Comparison of ENCODE assay signal across 8 cellular contexts in the genomic region with DNA sequence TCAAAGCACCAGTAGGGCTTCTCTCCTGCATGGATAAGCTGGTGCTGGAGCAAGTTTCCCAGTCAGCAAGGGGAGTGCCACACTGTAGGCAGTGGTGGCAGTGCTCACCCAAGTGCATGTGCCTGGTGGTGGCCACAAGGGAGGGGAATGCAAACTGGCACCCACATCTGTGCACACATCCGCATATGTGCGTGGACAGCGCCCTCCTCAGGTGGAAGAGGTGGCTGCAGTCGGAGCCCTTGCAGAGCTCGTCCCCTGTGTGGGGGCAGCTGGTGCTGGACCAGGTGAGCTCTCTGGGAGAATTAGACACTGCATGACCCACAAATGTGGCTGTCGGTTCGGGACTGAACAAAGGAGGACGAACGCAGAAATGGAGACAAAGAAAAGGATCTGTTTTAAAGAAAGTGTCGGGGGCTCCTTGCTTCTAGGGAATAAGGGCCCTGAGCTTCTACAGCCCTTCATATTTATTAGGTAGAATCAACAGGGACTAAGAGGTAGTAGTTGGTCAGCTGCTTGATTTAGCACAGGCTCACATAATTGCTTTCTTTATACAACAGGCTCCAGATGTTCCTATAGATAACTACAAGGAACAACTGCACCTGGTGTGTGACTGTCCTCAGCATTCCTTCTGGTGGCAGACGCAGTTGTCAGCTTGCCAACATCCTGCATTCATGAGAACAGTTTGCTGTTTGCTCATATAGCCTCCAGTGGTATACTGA. TPM values are rescaled to one million over a fixed set of nuclear protein-coding genes. Genes with fewer than 3 reads are reported as not detected.
DNase-seq lines count a peak whose midpoint lies in the region; ATAC-seq, FAIRE-seq and TF ChIP-seq lines count a peak whose summit lies in the region.

No MANE protein-coding gene starts in this region.

- H3K4me1 ChIP-seq in K562 (replicated peaks in 1 of 2; ENCODE audit: control insufficient read depth in 2 of 2, insufficient read depth in 2 of 2, low read length in 2 of 2): peaks cover 2 to 8% of the 10 kb centered on the region in 2 experiments; a peak in 4 of 5 replicates

- no peak for TF ChIP-seq EP300 in K562 (IDR thresholded peaks at IDR 0.05; ENCODE audit: low read length)

- H3K36me3 Mint-ChIP-seq in Calu3 (ENCODE audit: insufficient read depth, unreplicated experiment) (peaks cover 9% of the 10 kb centered on the region), memory B cell (no peaks in the 10 kb centered on the region)
- no peaks in the 10 kb centered on the region for H3K36me3 Mint-ChIP-seq in stimulated activated naive B cell treated with anti-CD40 and anti-IgM and Interleukin-4, amounts not matched to agents 10 μg/mL and 1 μg/mL and 100 μg/mL, for 72 hours

- H3K4me2 ChIP-seq in K562 (ENCODE audit: insufficient read depth, low read length): no peak overlapping the region

- H3K9me3 Mint-ChIP-seq in Calu3 (ENCODE audit: low read depth, unreplicated experiment) (peaks cover 2% of the 10 kb centered on the region), memory B cell (no peaks in the 10 kb centered on the region)
- no peaks in the 10 kb centered on the region for H3K9me3 Mint-ChIP-seq in stimulated activated naive B cell treated with anti-CD40 and anti-IgM and Interleukin-4, amounts not matched to agents 10 μg/mL and 1 μg/mL and 100 μg/mL, for 72 hours

- H3K4me3 Mint-ChIP-seq in Calu3 (ENCODE audit: low read depth, unreplicated experiment): no peak overlapping the region
- H3K4me3 Mint-ChIP-seq in memory B cell: no peak overlapping the region
- no peak overlapping the region for H3K4me3 Mint-ChIP-seq in stimulated activated naive B cell treated with anti-CD40 and anti-IgM and Interleukin-4, amounts not matched to agents 10 μg/mL and 1 μg/mL and 100 μg/mL, for 72 hours

- BruUV-seq in Calu3 (replicated peaks; lab: Mats Ljungman, UMichigan): no TSS peak
- BruUV-seq in K562 (replicated peaks; lab: Mats Ljungman, UMichigan): no TSS peak

- POLR2A ChIA-PET in K562 (lab: Yijun Ruan, JAX): interaction anchor here (0.6 to 1.3 kb wide), 8 partner anchors 12 to 539 kb away, joined by 3 to 4 read pairs (median 3); a partner anchor contains a TSS

- peak; percentile 16 to 50; a peak in 2 of 4 replicates for TF ChIP-seq RAD21 in K562 (CRISPR knock-in tag; conservative IDR thresholded peaks at IDR 0.05 in 1 of 2, IDR thresholded peaks at IDR 0.05 in 1 of 2)

- DNase-seq in Calu3 (peak; percentile 80), Kasumi-1 (lab: John Stamatoyannopoulos, UW) (peak; percentile 42 to 44), T-helper 9 cell (peak; percentile 67), K562 (ENCODE audit: extremely low read depth in 1 of 4, low spot score in 3 of 4) (peak; percentile 18 to 48 (median 33)), memory B cell (ENCODE audit: low spot score in 2 of 2) (peak; percentile 56 to 66)
- peak; percentile 51 for DNase-seq in stimulated activated naive B cell treated with anti-CD40 and anti-IgM and Interleukin-4, amounts not matched to agents 10 μg/mL and 1 μg/mL and 100 μg/mL, for 72 hours

- CTCF ChIA-PET in Calu3 (lab: Charles Lee): interaction anchor here (0.5 to 2.0 kb wide), 10 partner anchors 17 to 270 kb away, joined by 3 to 22 read pairs (median 6); a partner anchor contains a TSS
- CTCF ChIA-PET in K562 (lab: Yijun Ruan, JAX; ENCODE audit: low intra/inter-chr PET ratio): no interaction called here

- H3K9me3 ChIP-seq in K562 (replicated peaks; ENCODE audit: control insufficient read depth, insufficient read depth, low read depth, low read length): peaks cover 9% of the 10 kb centered on the region

- in situ Hi-C loops in K562 (cut with MboI): no loop called here

- FAIRE-seq in K562 (lab: Jason Lieb, UNC): no peak

- no peaks in the 10 kb centered on the region for H3K9me1 ChIP-seq in K562 (ENCODE audit: control insufficient read depth, insufficient read depth, low read length)

- no peak overlapping the region for H3K9ac ChIP-seq in K562 (ENCODE audit: insufficient read depth in 1 of 2, low read depth in 2 of 2, low read length in 2 of 2)

- no peak for TF ChIP-seq POLR2A in K562 (conservative IDR thresholded peaks at IDR 0.05)

- no peaks in the 10 kb centered on the region for H3K36me3 ChIP-seq in K562 (ENCODE audit: control insufficient read depth, insufficient read depth, low read length)

- intact Hi-C loops in Calu3 (cut with micrococcal nuclease; ENCODE audit: unreplicated experiment): no loop called here
- intact Hi-C loops in K562 (cut with micrococcal nuclease): no loop called here

- no peak overlapping the region for H3K27ac Mint-ChIP-seq in Calu3 (ENCODE audit: unreplicated experiment)
- H3K27ac Mint-ChIP-seq in memory B cell: no peak overlapping the region
- H3K27ac Mint-ChIP-seq in stimulated activated naive B cell treated with anti-CD40 and anti-IgM and Interleukin-4, amounts not matched to agents 10 μg/mL and 1 μg/mL and 100 μg/mL, for 72 hours: no peak overlapping the region

- TF ChIP-seq CTCF in Calu3 (IDR thresholded peaks at IDR 0.05; ENCODE audit: unreplicated experiment) (peak; percentile 81), K562 (IDR thresholded peaks at IDR 0.05 in 2 of 3, conservative IDR thresholded peaks at IDR 0.05 in 1 of 3; ENCODE audit: insufficient read depth in 2 of 3, low read depth in 1 of 3, low read length in 3 of 3) (peak; percentile 56 to 75 (median 66))

- H3K27ac ChIP-seq in K562 (ENCODE audit: extremely low read depth, low read depth, low read length): no peak overlapping the region

- ATAC-seq in K562: peak; percentile 79
- peak; percentile 79 for ATAC-seq in memory B cell (ENCODE audit: low read depth)
- peak; percentile 74 to 80 for ATAC-seq in stimulated activated naive B cell treated with anti-CD40 and anti-IgM and Interleukin-4, amounts not matched to agents 10 μg/mL and 1 μg/mL and 100 μg/mL, for 72 hours (replicated peaks)
- ATAC-seq in HG03469 (IDR thresholded peaks at IDR 0.05; ENCODE audit: unreplicated experiment): no peak
- ATAC-seq in HG03342 (IDR thresholded peaks at IDR 0.05; ENCODE audit: unreplicated experiment): no peak

- no peaks in the 10 kb centered on the region for H4K20me1 ChIP-seq in K562 (replicated peaks; ENCODE audit: control insufficient read depth, insufficient read depth, low read length)

- H3K27me3 Mint-ChIP-seq in Calu3 (ENCODE audit: unreplicated experiment): peaks cover 6% of the 10 kb centered on the region
- no peaks in the 10 kb centered on the region for H3K27me3 Mint-ChIP-seq in memory B cell
- H3K27me3 Mint-ChIP-seq in stimulated activated naive B cell treated with anti-CD40 and anti-IgM and Interleukin-4, amounts not matched to agents 10 μg/mL and 1 μg/mL and 100 μg/mL, for 72 hours: no peaks in the 10 kb centered on the region

- no peaks in the 10 kb centered on the region for H3K79me2 ChIP-seq in K562 (ENCODE audit: control insufficient read depth, insufficient read depth, low read length)

- peaks cover 14% of the 10 kb centered on the region for H3K4me1 Mint-ChIP-seq in Calu3 (ENCODE audit: low read depth, unreplicated experiment)
- H3K4me1 Mint-ChIP-seq in memory B cell: peaks cover 6% of the 10 kb centered on the region
- H3K4me1 Mint-ChIP-seq in stimulated activated naive B cell treated with anti-CD40 and anti-IgM and Interleukin-4, amounts not matched to agents 10 μg/mL and 1 μg/mL and 100 μg/mL, for 72 hours: peaks cover 6 to 14% of the 10 kb centered on the region in 2 donors

- no peak overlapping the region for H2AFZ ChIP-seq in K562 (ENCODE audit: low read depth, low read length)

- H3K4me3 ChIP-seq in K562: no peak overlapping the region

- no peaks in the 10 kb centered on the region for H3K27me3 ChIP-seq in K562 (ENCODE audit: control insufficient read depth in 2 of 2, insufficient read depth in 2 of 2, low read length in 2 of 2)

- WGBS in K562 (ENCODE audit: insufficient coverage, low coverage, missing lambda C conversion rate): 66% methylated on average over 10 of the region's 11 CpGs

RNA-seq across cellular contexts. Expression of a gene that starts 5.3 kb away (rescaled TPM):
- 10.4 and 14.1 TPM in 2 replicates for total RNA-seq in Calu3 (2022)
- total RNA-seq in K562 (2011; cell fraction: chromatin; rRNA removed; ENCODE audit: low replicate concordance): 6.2 and 13.7 TPM in 2 replicates
- 11.6 and 16.5 TPM in 2 replicates for total RNA-seq in K562 (2011; cell fraction: nucleolus; rRNA removed)
- total RNA-seq in K562 (2011; cell fraction: nucleoplasm; rRNA removed): 7.8 and 9.5 TPM in 2 replicates
- total RNA-seq in K562 (2014; rRNA removed): 11.4 and 14.6 TPM in 2 replicates
- total RNA-seq in K562 (2014; rRNA removed; fragmentation: Illumina TruSeq; extraction: Trizol): 8.4 and 8.7 TPM in 2 replicates
- total RNA-seq in K562 (2015; rRNA removed; fragmentation: Illumina TruSeq; extraction: Trizol): 12.0 and 12.1 TPM in 2 replicates
- total RNA-seq in K562 (2021): 15.4 and 16.9 TPM in 2 replicates
- 8.0 and 9.6 TPM in 2 replicates for polyA plus RNA-seq in K562 (2011; rRNA removed)
- 8.9 and 19.1 TPM in 2 replicates for polyA plus RNA-seq in K562 (2011; cell fraction: cytosol; rRNA removed)
- 8.3 and 9.8 TPM in 2 replicates for polyA plus RNA-seq in K562 (2011; cell fraction: nucleus; rRNA removed)
- polyA plus RNA-seq in K562 (2012): 7.8 and 9.0 TPM in 2 replicates
- 11.6 and 12.3 TPM in 2 replicates for polyA plus RNA-seq in K562 (2014; fragmentation: Illumina TruSeq; extraction: Trizol)
- polyA plus RNA-seq in K562 (2014; fragmentation: Nextera tagmentation; extraction: Ambion mirVana): 1 to 10 TPM; 5.4 to 5.7 TPM
- polyA plus RNA-seq in K562 (2014; rRNA removed): 10.2 and 10.8 TPM in 2 replicates
- 8.2 and 10.0 TPM in 2 replicates for polyA minus RNA-seq in K562 (2011; rRNA and poly(A)+ RNA removed)
- 11.1 TPM in 2 replicates for polyA minus RNA-seq in K562 (2011; cell fraction: cytosol; rRNA and poly(A)+ RNA removed)
- 7.8 and 8.9 TPM in 2 replicates for polyA minus RNA-seq in K562 (2011; cell fraction: nucleus; rRNA and poly(A)+ RNA removed)

RNA-seq across cellular contexts. Expression of a gene that starts 30.0 kb away (rescaled TPM):
- total RNA-seq in Calu3 (2022) (22.2 and 22.9 TPM in 2 replicates), K562 (2014; rRNA removed) (6.9 and 7.2 TPM in 2 replicates), K562 (2014; rRNA removed; fragmentation: Illumina TruSeq; extraction: Trizol) (4.6 and 4.8 TPM in 2 replicates), K562 (2015; rRNA removed; fragmentation: Illumina TruSeq; extraction: Trizol) (6.2 and 6.4 TPM in 2 replicates), K562 (2021) (9.7 and 11.6 TPM in 2 replicates)
- 39.3 and 45.4 TPM in 2 replicates for total RNA-seq in K562 (2011; cell fraction: chromatin; rRNA removed; ENCODE audit: low replicate concordance)
- total RNA-seq in K562 (2011; cell fraction: nucleolus; rRNA removed): 37.5 and 42.2 TPM in 2 replicates
- total RNA-seq in K562 (2011; cell fraction: nucleoplasm; rRNA removed): 41.3 and 53.4 TPM in 2 replicates
- polyA plus RNA-seq in K562 (2011; rRNA removed) (10.6 and 12.4 TPM in 2 replicates), K562 (2014; fragmentation: Illumina TruSeq; extraction: Trizol) (4.7 and 5.0 TPM in 2 replicates), K562 (2014; fragmentation: Nextera tagmentation; extraction: Ambion mirVana) (under 1 TPM; 0.64 to 0.70 TPM), K562 (2014; rRNA removed) (11.0 and 12.4 TPM in 2 replicates)
- 10.0 and 13.3 TPM in 2 replicates for polyA plus RNA-seq in K562 (2011; cell fraction: cytosol; rRNA removed)
- 18.3 and 22.4 TPM in 2 replicates for polyA plus RNA-seq in K562 (2011; cell fraction: nucleus; rRNA removed)
- polyA plus RNA-seq in K562 (2012): 6.7 and 11.9 TPM in 2 replicates
- polyA minus RNA-seq in K562 (2011; rRNA and poly(A)+ RNA removed): 7.4 and 8.3 TPM in 2 replicates
- polyA minus RNA-seq in K562 (2011; cell fraction: cytosol; rRNA and poly(A)+ RNA removed): 4.4 and 4.9 TPM in 2 replicates
- polyA minus RNA-seq in K562 (2011; cell fraction: nucleus; rRNA and poly(A)+ RNA removed): 13.5 and 16.0 TPM in 2 replicates

RNA-seq across cellular contexts. Expression of a gene that starts 35.2 kb away (rescaled TPM):
- 47.4 and 59.4 TPM in 2 replicates for total RNA-seq in Calu3 (2022)
- total RNA-seq in K562 (2011; cell fraction: chromatin; rRNA removed; ENCODE audit: low replicate concordance): 27.0 and 46.3 TPM in 2 replicates
- 23.7 and 30.5 TPM in 2 replicates for total RNA-seq in K562 (2011; cell fraction: nucleolus; rRNA removed)
- 29.4 and 33.8 TPM in 2 replicates for total RNA-seq in K562 (2011; cell fraction: nucleoplasm; rRNA removed)
- 15.6 and 20.2 TPM in 2 replicates for total RNA-seq in K562 (2014; rRNA removed)
- 6.5 and 6.8 TPM in 2 replicates for total RNA-seq in K562 (2014; rRNA removed; fragmentation: Illumina TruSeq; extraction: Trizol)
- 11.5 and 12.5 TPM in 2 replicates for total RNA-seq in K562 (2015; rRNA removed; fragmentation: Illumina TruSeq; extraction: Trizol)
- total RNA-seq in K562 (2021): 62.1 and 63.1 TPM in 2 replicates
- polyA plus RNA-seq in K562 (2011; rRNA removed): 10.0 and 13.0 TPM in 2 replicates
- polyA plus RNA-seq in K562 (2011; cell fraction: cytosol; rRNA removed): 6.7 and 10.3 TPM in 2 replicates
- polyA plus RNA-seq in K562 (2011; cell fraction: nucleus; rRNA removed): 58.6 and 70.0 TPM in 2 replicates
- polyA plus RNA-seq in K562 (2012): 29.3 and 46.6 TPM in 2 replicates
- 23.8 and 38.3 TPM in 2 replicates for polyA plus RNA-seq in K562 (2014; fragmentation: Illumina TruSeq; extraction: Trizol)
- 1 to 10 TPM; 2.2 to 2.3 TPM for polyA plus RNA-seq in K562 (2014; fragmentation: Nextera tagmentation; extraction: Ambion mirVana)
- polyA plus RNA-seq in K562 (2014; rRNA removed): 20.5 and 26.7 TPM in 2 replicates
- polyA minus RNA-seq in K562 (2011; rRNA and poly(A)+ RNA removed): 3.1 and 4.4 TPM in 2 replicates
- polyA minus RNA-seq in K562 (2011; cell fraction: cytosol; rRNA and poly(A)+ RNA removed): 7.0 and 17.7 TPM in 2 replicates
- 14.7 and 23.4 TPM in 2 replicates for polyA minus RNA-seq in K562 (2011; cell fraction: nucleus; rRNA and poly(A)+ RNA removed)

RNA-seq across cellular contexts. Expression of a gene that starts 42.7 kb away (rescaled TPM):
- total RNA-seq in Calu3 (2022) (113 and 114 TPM in 2 replicates), K562 (2014; rRNA removed) (13.1 and 19.0 TPM in 2 replicates), K562 (2014; rRNA removed; fragmentation: Illumina TruSeq; extraction: Trizol) (6.9 and 8.1 TPM in 2 replicates), K562 (2015; rRNA removed; fragmentation: Illumina TruSeq; extraction: Trizol) (15.6 and 17.9 TPM in 2 replicates), K562 (2021) (50.1 and 59.5 TPM in 2 replicates)
- total RNA-seq in K562 (2011; cell fraction: chromatin; rRNA removed; ENCODE audit: low replicate concordance): 93.9 and 185 TPM in 2 replicates
- 89.2 and 107 TPM in 2 replicates for total RNA-seq in K562 (2011; cell fraction: nucleolus; rRNA removed)
- total RNA-seq in K562 (2011; cell fraction: nucleoplasm; rRNA removed): 100 and 120 TPM in 2 replicates
- polyA plus RNA-seq in K562 (2011; rRNA removed) (5.4 and 11.8 TPM in 2 replicates), K562 (2014; fragmentation: Illumina TruSeq; extraction: Trizol) (21.7 and 32.6 TPM in 2 replicates), K562 (2014; fragmentation: Nextera tagmentation; extraction: Ambion mirVana) (under 1 TPM; 0.32 to 0.46 TPM), K562 (2014; rRNA removed) (21.9 and 25.1 TPM in 2 replicates)
- 4.5 and 5.9 TPM in 2 replicates for polyA plus RNA-seq in K562 (2011; cell fraction: cytosol; rRNA removed)
- polyA plus RNA-seq in K562 (2011; cell fraction: nucleus; rRNA removed): 95.4 and 113 TPM in 2 replicates
- 30.9 and 42.6 TPM in 2 replicates for polyA plus RNA-seq in K562 (2012)
- 9.1 and 10.0 TPM in 2 replicates for polyA minus RNA-seq in K562 (2011; rRNA and poly(A)+ RNA removed)
- 10.9 and 11.7 TPM in 2 replicates for polyA minus RNA-seq in K562 (2011; cell fraction: cytosol; rRNA and poly(A)+ RNA removed)
- polyA minus RNA-seq in K562 (2011; cell fraction: nucleus; rRNA and poly(A)+ RNA removed): 49.8 and 67.5 TPM in 2 replicates

RNA-seq across cellular contexts. Expression of a gene that starts 44.0 kb away (rescaled TPM):
- total RNA-seq in Calu3 (2022): 11.8 and 13.5 TPM in 2 replicates
- total RNA-seq in K562 (2011; cell fraction: chromatin; rRNA removed; ENCODE audit: low replicate concordance): 3.6 and 5.4 TPM in 2 replicates
- total RNA-seq in K562 (2011; cell fraction: nucleolus; rRNA removed): 6.8 and 7.0 TPM in 2 replicates
- total RNA-seq in K562 (2011; cell fraction: nucleoplasm; rRNA removed): 4.0 and 5.1 TPM in 2 replicates
- total RNA-seq in K562 (2014; rRNA removed): 7.7 and 12.9 TPM in 2 replicates
- 1.4 and 2.8 TPM in 2 replicates for total RNA-seq in K562 (2014; rRNA removed; fragmentation: Illumina TruSeq; extraction: Trizol)
- total RNA-seq in K562 (2015; rRNA removed; fragmentation: Illumina TruSeq; extraction: Trizol): 4.1 and 5.2 TPM in 2 replicates
- total RNA-seq in K562 (2021): 4.5 and 5.1 TPM in 2 replicates
- 2.4 TPM in 2 replicates for polyA plus RNA-seq in K562 (2011; rRNA removed)
- polyA plus RNA-seq in K562 (2011; cell fraction: cytosol; rRNA removed): 2.2 and 5.7 TPM in 2 replicates
- polyA plus RNA-seq in K562 (2011; cell fraction: nucleus; rRNA removed): 5.7 and 7.6 TPM in 2 replicates
- 5.9 and 6.0 TPM in 2 replicates for polyA plus RNA-seq in K562 (2012)
- polyA plus RNA-seq in K562 (2014; fragmentation: Illumina TruSeq; extraction: Trizol): 5.4 and 7.0 TPM in 2 replicates
- polyA plus RNA-seq in K562 (2014; fragmentation: Nextera tagmentation; extraction: Ambion mirVana): under 1 TPM; 0.48 TPM
- polyA plus RNA-seq in K562 (2014; rRNA removed): 4.6 and 12.5 TPM in 2 replicates
- polyA minus RNA-seq in K562 (2011; rRNA and poly(A)+ RNA removed): 0.53 and 1.1 TPM in 2 replicates
- polyA minus RNA-seq in K562 (2011; cell fraction: cytosol; rRNA and poly(A)+ RNA removed): 1.2 and 4.2 TPM in 2 replicates
- 2.8 and 4.2 TPM in 2 replicates for polyA minus RNA-seq in K562 (2011; cell fraction: nucleus; rRNA and poly(A)+ RNA removed)

Comparison
In these comparisons a context has a peak if more than half of its experiments do, and no peak if none do; other contexts are left out.
1. ATAC-seq: peak in K562 (single experiment), memory B cell (single experiment) and stimulated activated naive B cell treated with anti-CD40 and anti-IgM and Interleukin-4, amounts not matched to agents 10 μg/mL and 1 μg/mL and 100 μg/mL, for 72 hours (2 of 2); none in HG03469 (single experiment) and HG03342 (single experiment).
2. Peak in every context shown above with its lines, with median percentiles within 50 percentile points of each other: DNase-seq.